ENCODE assay signal across 8 cellular contexts in genomic region chr11:12088047-12088481, GRCh38. TPM values are rescaled to one million over a fixed set of nuclear protein-coding genes. Genes with fewer than 3 reads are reported as not detected.
A peak's percentile ranks its signal among the peaks of the same experiment; 100 is the strongest.
DNase-seq lines count a peak whose midpoint lies in the region; TF ChIP-seq lines count a peak whose summit lies in the region.

No MANE protein-coding gene starts in this region.

- peaks cover 61% of the 10 kb centered on the region for H3K4me1 Mint-ChIP-seq in activated CD4-positive, alpha-beta T cell treated with anti-CD3 and anti-CD28 coated beads, Interleukin-2, amount 10 ng/mL, durations not matched to agents 24 days and 14 days

- peak overlapping the region; percentile 40 for H3K4me3 Mint-ChIP-seq in activated CD4-positive, alpha-beta T cell treated with anti-CD3 and anti-CD28 coated beads, Interleukin-2, amount 10 ng/mL, durations not matched to agents 24 days and 14 days

- H3K27me3 ChIP-seq in WERI-Rb-1 (ENCODE audit: insufficient read depth, low read depth, severe bottlenecking) = no peaks in the 10 kb centered on the region
- H3K27me3 ChIP-seq in cardiac muscle cell = no peaks in the 10 kb centered on the region

- intact Hi-C loops in activated CD4-positive, alpha-beta T cell treated with anti-CD3 and anti-CD28 coated beads, Interleukin-2, amount 10 ng/mL, durations not matched to agents 24 days and 14 days (cut with micrococcal nuclease) = loop anchor here (1.0 kb wide), 1 partner anchor 148 kb away; no protein-coding TSS in a partner anchor

- H3K36me3 Mint-ChIP-seq in activated CD4-positive, alpha-beta T cell treated with anti-CD3 and anti-CD28 coated beads, Interleukin-2, amount 10 ng/mL, durations not matched to agents 24 days and 14 days (ENCODE audit: low read depth) = no peaks in the 10 kb centered on the region

- H3K4me1 ChIP-seq in cardiac muscle cell (ENCODE audit: low read depth) = peaks cover 31% of the 10 kb centered on the region

- H3K27ac ChIP-seq in WERI-Rb-1 (peak overlapping the region; percentile 17), cardiac muscle cell (no peak overlapping the region)

- H3K27ac Mint-ChIP-seq in activated CD4-positive, alpha-beta T cell treated with anti-CD3 and anti-CD28 coated beads, Interleukin-2, amount 10 ng/mL, durations not matched to agents 24 days and 14 days = peak overlapping the region; percentile 75

- no peaks in the 10 kb centered on the region for H3K9me3 Mint-ChIP-seq in activated CD4-positive, alpha-beta T cell treated with anti-CD3 and anti-CD28 coated beads, Interleukin-2, amount 10 ng/mL, durations not matched to agents 24 days and 14 days

- H3K9me3 ChIP-seq in WERI-Rb-1 (ENCODE audit: severe bottlenecking) (no peaks in the 10 kb centered on the region), cardiac muscle cell (ENCODE audit: low read depth) (no peaks in the 10 kb centered on the region)

- TF ChIP-seq CTCF in WERI-Rb-1 (IDR thresholded peaks at IDR 0.05; ENCODE audit: low read depth, low read length) = peak; percentile 63
- TF ChIP-seq CTCF in cardiac muscle cell (IDR thresholded peaks at IDR 0.05; ENCODE audit: low read depth, low read length) = peak; percentile 48

- H3K4me3 ChIP-seq in WERI-Rb-1 (ENCODE audit: low read depth, low read length) (no peak overlapping the region), cardiac muscle cell (no peak overlapping the region)

- no peaks in the 10 kb centered on the region for H3K27me3 Mint-ChIP-seq in activated CD4-positive, alpha-beta T cell treated with anti-CD3 and anti-CD28 coated beads, Interleukin-2, amount 10 ng/mL, durations not matched to agents 24 days and 14 days

- H3K36me3 ChIP-seq in WERI-Rb-1 = no peaks in the 10 kb centered on the region
- H3K36me3 ChIP-seq in cardiac muscle cell = no peaks in the 10 kb centered on the region

- DNase-seq in activated CD4-positive, alpha-beta T cell treated with anti-CD3 and anti-CD28 coated beads, Interleukin-2, amount 10 ng/mL, durations not matched to agents 24 days and 14 days = peak; percentile 71
- DNase-seq in activated CD4-positive, alpha-beta T cell treated with anti-CD3 and anti-CD28 coated beads, Interleukin-2, amount 50 U/mL, for 1 hour = no peak
- DNase-seq in WERI-Rb-1 (peak; percentile 75), cardiac muscle cell (ENCODE audit: low read depth in 1 of 2, low spot score in 1 of 2) (peak; percentile 68 to 73), stromal cell of bone marrow (ENCODE audit: low read depth) (peak; percentile 62), DMS79 (lab: John Stamatoyannopoulos, UW) (no peak), activated gamma-delta T cell treated with Interleukin-2 at 50 U/mL for 16 hours (no peak), hepatic stellate cell (ENCODE audit: low spot score) (no peak)

RNA-seq across cellular contexts. Expression of gene MICAL2, which starts 22.3 kb away (rescaled TPM):
- 501 and 510 TPM in 2 replicates for total RNA-seq in activated CD4-positive, alpha-beta T cell treated with anti-CD3 and anti-CD28 coated beads, Interleukin-2, amount 10 ng/mL, durations not matched to agents 24 days and 14 days
- 123 and 178 TPM in 2 replicates for total RNA-seq in cardiac muscle cell
- polyA plus RNA-seq in cardiac muscle cell = 153 and 191 TPM in 2 replicates

Comparison
In these comparisons a context has a peak if more than half of its experiments do, and no peak if none do; other contexts are left out.
1. DNase-seq: peak in activated CD4-positive, alpha-beta T cell treated with anti-CD3 and anti-CD28 coated beads, Interleukin-2, amount 10 ng/mL, durations not matched to agents 24 days and 14 days (single experiment), WERI-Rb-1 (single experiment), cardiac muscle cell (2 of 2) and stromal cell of bone marrow (single experiment); none in activated CD4-positive, alpha-beta T cell treated with anti-CD3 and anti-CD28 coated beads, Interleukin-2, amount 50 U/mL, for 1 hour (single experiment), DMS79 (single experiment), activated gamma-delta T cell treated with Interleukin-2 at 50 U/mL for 16 hours (single experiment) and hepatic stellate cell (single experiment).